Comparison of ENCODE assay signal across 2 cellular contexts in the genomic region with DNA sequence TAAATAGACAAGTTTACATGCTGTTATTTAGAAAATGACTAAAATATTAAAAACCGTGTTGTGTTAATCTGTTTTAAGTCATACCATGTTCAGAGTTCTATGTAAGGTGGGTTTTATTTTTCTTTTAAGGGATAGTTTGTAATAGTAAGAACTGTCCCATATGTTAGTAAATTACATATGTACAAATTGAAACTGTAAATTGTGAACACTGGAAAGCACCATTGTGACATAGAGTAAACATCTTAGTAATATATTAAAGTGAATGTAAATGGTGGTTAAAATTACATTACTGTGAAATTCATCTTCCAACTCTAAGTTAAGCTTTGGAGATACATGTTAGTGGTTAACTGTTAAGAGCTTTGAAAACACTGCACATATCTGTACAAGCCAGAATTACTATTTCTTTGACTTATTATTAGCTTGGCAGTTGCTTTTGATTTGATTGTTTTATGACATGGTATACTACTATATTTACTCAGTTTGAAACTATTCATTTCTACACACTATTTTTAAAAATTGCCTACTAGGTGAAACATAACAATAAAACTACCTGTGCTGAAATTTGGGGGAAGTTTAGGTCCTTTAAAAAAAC.
A peak's percentile ranks its signal among the peaks of the same experiment; 100 is the strongest.
TF ChIP-seq lines count a peak whose summit lies in the region.

No MANE protein-coding gene starts in this region.

TF ChIP-seq in IMR-90, 13 proteins besides CTCF, POLR2A, EP300 and RAD21:
- TF ChIP-seq BHLHE40 (IDR thresholded peaks at IDR 0.05; ENCODE audit: low read depth, low read length): no peak
- TF ChIP-seq MXI1 (IDR thresholded peaks at IDR 0.05; ENCODE audit: borderline replicate concordance, low read depth, low read length): no peak
- no peak for TF ChIP-seq RCOR1 (IDR thresholded peaks at IDR 0.05; ENCODE audit: insufficient replicate concordance, low read length)
- no peak for TF ChIP-seq MAFK (IDR thresholded peaks at IDR 0.05; ENCODE audit: low read depth, low read length)
- no peak for TF ChIP-seq CEBPB (IDR thresholded peaks at IDR 0.05; ENCODE audit: low read depth, low read length)
- no peak for TF ChIP-seq MAZ (IDR thresholded peaks at IDR 0.05; ENCODE audit: borderline replicate concordance, low read depth, low read length)
- TF ChIP-seq RFX5 (IDR thresholded peaks at IDR 0.05; ENCODE audit: low read depth, low read length): no peak
- no peak for TF ChIP-seq NFE2L2 (IDR thresholded peaks at IDR 0.05; ENCODE audit: low read depth, low read length)
- TF ChIP-seq, protein P1, sequence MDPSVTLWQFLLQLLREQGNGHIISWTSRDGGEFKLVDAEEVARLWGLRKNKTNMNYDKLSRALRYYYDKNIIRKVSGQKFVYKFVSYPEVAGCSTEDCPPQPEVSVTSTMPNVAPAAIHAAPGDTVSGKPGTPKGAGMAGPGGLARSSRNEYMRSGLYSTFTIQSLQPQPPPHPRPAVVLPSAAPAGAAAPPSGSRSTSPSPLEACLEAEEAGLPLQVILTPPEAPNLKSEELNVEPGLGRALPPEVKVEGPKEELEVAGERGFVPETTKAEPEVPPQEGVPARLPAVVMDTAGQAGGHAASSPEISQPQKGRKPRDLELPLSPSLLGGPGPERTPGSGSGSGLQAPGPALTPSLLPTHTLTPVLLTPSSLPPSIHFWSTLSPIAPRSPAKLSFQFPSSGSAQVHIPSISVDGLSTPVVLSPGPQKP (IDR thresholded peaks at IDR 0.05; ENCODE audit: borderline replicate concordance, low read depth, low read length): no peak
- TF ChIP-seq SMC3 (IDR thresholded peaks at IDR 0.05; ENCODE audit: low read depth, low read length): no peak
- no peak for TF ChIP-seq CHD1 (IDR thresholded peaks at IDR 0.05; ENCODE audit: low read depth, low read length)
- TF ChIP-seq FOS (IDR thresholded peaks at IDR 0.05; ENCODE audit: low read depth, low read length): no peak
- TF ChIP-seq, protein P2, sequence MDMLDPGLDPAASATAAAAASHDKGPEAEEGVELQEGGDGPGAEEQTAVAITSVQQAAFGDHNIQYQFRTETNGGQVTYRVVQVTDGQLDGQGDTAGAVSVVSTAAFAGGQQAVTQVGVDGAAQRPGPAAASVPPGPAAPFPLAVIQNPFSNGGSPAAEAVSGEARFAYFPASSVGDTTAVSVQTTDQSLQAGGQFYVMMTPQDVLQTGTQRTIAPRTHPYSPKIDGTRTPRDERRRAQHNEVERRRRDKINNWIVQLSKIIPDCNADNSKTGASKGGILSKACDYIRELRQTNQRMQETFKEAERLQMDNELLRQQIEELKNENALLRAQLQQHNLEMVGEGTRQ (IDR thresholded peaks at IDR 0.05; ENCODE audit: low read depth, low read length): no peak

TF ChIP-seq in GM12878, 131 proteins besides CTCF, POLR2A, EP300 and RAD21:
- TF ChIP-seq ZNF384 (IDR thresholded peaks at IDR 0.05; ENCODE audit: borderline replicate concordance, low read depth, low read length) (no peak), SPI1 (IDR thresholded peaks at IDR 0.05; ENCODE audit: borderline replicate concordance, insufficient read depth, low read depth, low read length) (no peak), EED (IDR thresholded peaks at IDR 0.05; ENCODE audit: low read depth) (no peak), NR2C1 (IDR thresholded peaks at IDR 0.05) (no peak), NFIC (IDR thresholded peaks at IDR 0.05; ENCODE audit: low read depth, low read length) (peak; percentile 74; the same call in 1 of the 2 replicates), FOXM1 (IDR thresholded peaks at IDR 0.05; ENCODE audit: low read depth, low read length) (peak; percentile 33; the same call in 1 of the 2 replicates), STAT3 (IDR thresholded peaks at IDR 0.05; ENCODE audit: low read depth, low read length) (no peak), JUNB (IDR thresholded peaks at IDR 0.05) (peak; percentile 88), HCFC1 (IDR thresholded peaks at IDR 0.05; ENCODE audit: low read length) (no peak), POU2F2 (IDR thresholded peaks at IDR 0.05; ENCODE audit: borderline replicate concordance, low read depth, low read length) (no peak), ATF7 (IDR thresholded peaks at IDR 0.05; ENCODE audit: low read depth) (no peak; the same call in 1 of the 2 replicates), SMARCA5 (IDR thresholded peaks at IDR 0.05) (no peak), MTA3 (IDR thresholded peaks at IDR 0.05; ENCODE audit: borderline replicate concordance, low read length) (no peak), POLR2AphosphoS2 (IDR thresholded peaks at IDR 0.05; ENCODE audit: low read depth, low read length) (no peak), RUNX3 (IDR thresholded peaks at IDR 0.05; ENCODE audit: low read length) (peak; percentile 57; the same call in 1 of the 2 replicates), RAD51 (IDR thresholded peaks at IDR 0.05) (no peak), ZBED1 (IDR thresholded peaks at IDR 0.05; ENCODE audit: borderline replicate concordance) (0 out of 2 replicates have a peak, but pooled peaks have one; percentile 27), NR2C2 (IDR thresholded peaks at IDR 0.05; ENCODE audit: borderline replicate concordance, control insufficient read depth, insufficient read length, low read depth) (no peak), NFXL1 (IDR thresholded peaks at IDR 0.05; ENCODE audit: borderline replicate concordance) (no peak), MEF2A (IDR thresholded peaks at IDR 0.05; ENCODE audit: insufficient read depth, low read depth, low read length) (peak; percentile 73; the same call in 1 of the 2 replicates)
- TF ChIP-seq, protein P3, sequence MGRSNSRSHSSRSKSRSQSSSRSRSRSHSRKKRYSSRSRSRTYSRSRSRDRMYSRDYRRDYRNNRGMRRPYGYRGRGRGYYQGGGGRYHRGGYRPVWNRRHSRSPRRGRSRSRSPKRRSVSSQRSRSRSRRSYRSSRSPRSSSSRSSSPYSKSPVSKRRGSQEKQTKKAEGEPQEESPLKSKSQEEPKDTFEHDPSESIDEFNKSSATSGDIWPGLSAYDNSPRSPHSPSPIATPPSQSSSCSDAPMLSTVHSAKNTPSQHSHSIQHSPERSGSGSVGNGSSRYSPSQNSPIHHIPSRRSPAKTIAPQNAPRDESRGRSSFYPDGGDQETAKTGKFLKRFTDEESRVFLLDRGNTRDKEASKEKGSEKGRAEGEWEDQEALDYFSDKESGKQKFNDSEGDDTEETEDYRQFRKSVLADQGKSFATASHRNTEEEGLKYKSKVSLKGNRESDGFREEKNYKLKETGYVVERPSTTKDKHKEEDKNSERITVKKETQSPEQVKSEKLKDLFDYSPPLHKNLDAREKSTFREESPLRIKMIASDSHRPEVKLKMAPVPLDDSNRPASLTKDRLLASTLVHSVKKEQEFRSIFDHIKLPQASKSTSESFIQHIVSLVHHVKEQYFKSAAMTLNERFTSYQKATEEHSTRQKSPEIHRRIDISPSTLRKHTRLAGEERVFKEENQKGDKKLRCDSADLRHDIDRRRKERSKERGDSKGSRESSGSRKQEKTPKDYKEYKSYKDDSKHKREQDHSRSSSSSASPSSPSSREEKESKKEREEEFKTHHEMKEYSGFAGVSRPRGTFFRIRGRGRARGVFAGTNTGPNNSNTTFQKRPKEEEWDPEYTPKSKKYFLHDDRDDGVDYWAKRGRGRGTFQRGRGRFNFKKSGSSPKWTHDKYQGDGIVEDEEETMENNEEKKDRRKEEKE (IDR thresholded peaks at IDR 0.05): no peak
- TF ChIP-seq, protein P2 (IDR thresholded peaks at IDR 0.05; ENCODE audit: borderline replicate concordance, low read depth, low read length): no peak
- TF ChIP-seq, protein P4, sequence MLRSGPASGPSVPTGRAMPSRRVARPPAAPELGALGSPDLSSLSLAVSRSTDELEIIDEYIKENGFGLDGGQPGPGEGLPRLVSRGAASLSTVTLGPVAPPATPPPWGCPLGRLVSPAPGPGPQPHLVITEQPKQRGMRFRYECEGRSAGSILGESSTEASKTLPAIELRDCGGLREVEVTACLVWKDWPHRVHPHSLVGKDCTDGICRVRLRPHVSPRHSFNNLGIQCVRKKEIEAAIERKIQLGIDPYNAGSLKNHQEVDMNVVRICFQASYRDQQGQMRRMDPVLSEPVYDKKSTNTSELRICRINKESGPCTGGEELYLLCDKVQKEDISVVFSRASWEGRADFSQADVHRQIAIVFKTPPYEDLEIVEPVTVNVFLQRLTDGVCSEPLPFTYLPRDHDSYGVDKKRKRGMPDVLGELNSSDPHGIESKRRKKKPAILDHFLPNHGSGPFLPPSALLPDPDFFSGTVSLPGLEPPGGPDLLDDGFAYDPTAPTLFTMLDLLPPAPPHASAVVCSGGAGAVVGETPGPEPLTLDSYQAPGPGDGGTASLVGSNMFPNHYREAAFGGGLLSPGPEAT (IDR thresholded peaks at IDR 0.05; ENCODE audit: low read depth): peak; percentile 28; the same call in 1 of the 2 replicates
- TF ChIP-seq, protein P5, sequence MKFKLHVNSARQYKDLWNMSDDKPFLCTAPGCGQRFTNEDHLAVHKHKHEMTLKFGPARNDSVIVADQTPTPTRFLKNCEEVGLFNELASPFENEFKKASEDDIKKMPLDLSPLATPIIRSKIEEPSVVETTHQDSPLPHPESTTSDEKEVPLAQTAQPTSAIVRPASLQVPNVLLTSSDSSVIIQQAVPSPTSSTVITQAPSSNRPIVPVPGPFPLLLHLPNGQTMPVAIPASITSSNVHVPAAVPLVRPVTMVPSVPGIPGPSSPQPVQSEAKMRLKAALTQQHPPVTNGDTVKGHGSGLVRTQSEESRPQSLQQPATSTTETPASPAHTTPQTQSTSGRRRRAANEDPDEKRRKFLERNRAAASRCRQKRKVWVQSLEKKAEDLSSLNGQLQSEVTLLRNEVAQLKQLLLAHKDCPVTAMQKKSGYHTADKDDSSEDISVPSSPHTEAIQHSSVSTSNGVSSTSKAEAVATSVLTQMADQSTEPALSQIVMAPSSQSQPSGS (IDR thresholded peaks at IDR 0.05; ENCODE audit: low read length): 0 out of 2 replicates have a peak, but pooled peaks have one; percentile 19
